ENCODE assay signal across 12 cellular contexts in genomic region chr9:137088121-137088520, GRCh38. TPM values are rescaled to one million over a fixed set of nuclear protein-coding genes. Genes with fewer than 3 reads are reported as not detected.
DNase-seq lines count a peak whose midpoint lies in the region; ATAC-seq, FAIRE-seq and TF ChIP-seq lines count a peak whose summit lies in the region.
"Had no signal": no experiment of that assay in that cellular context is flagged by ENCODE, and none has a peak within 500 bp of the region (broad histone marks: within the 10 kb centered on the region; RNA-seq: fewer than 3 reads in every experiment).

No MANE protein-coding gene starts in this region.

- peak overlapping the region; percentile 94 for H3K27ac Mint-ChIP-seq in T-helper 17 cell

- FAIRE-seq in GM12891 (lab: Jason Lieb, UNC) = peak; percentile 51
- FAIRE-seq: frontal cortex had no signal

- H3K27me3 ChIP-seq in ACC112 (ENCODE audit: insufficient read depth, low read length) = no peaks in the 10 kb centered on the region
- H3K27me3 ChIP-seq in tibial nerve = no peaks in the 10 kb centered on the region
- H3K27me3 ChIP-seq: cardiac muscle cell had no signal

- no peak for DNase-seq in GM12891 (ENCODE audit: insufficient read length, low spot score)
- no peak for DNase-seq in T-helper 17 cell
- no peak for DNase-seq in fibroblast of the aortic adventitia (ENCODE audit: low read depth)
- DNase-seq in SK-N-DZ (ENCODE audit: low spot score) = no peak
- DNase-seq in tibial nerve (ENCODE audit: low spot score in 2 of 2) = no peak
- DNase-seq: stimulated activated CD4-positive, alpha-beta T cell treated with anti-CD3 and anti-CD28 coated beads, Interleukin-15, amount 100 ng/mL, for 24 hours had no signal

- no peaks in the 10 kb centered on the region for H3K27me3 Mint-ChIP-seq in T-helper 17 cell

- no peak overlapping the region for H2AFZ ChIP-seq in ACC112 (ENCODE audit: low read length, unreplicated experiment)

- 86 to 89% methylated on average over 5 of the region's 5 CpGs for WGBS in tibial nerve, 2 donors

- no peak for TF ChIP-seq POLR2A in GM12891 (IDR thresholded peaks at IDR 0.05; ENCODE audit: low read depth, low read length)
- TF ChIP-seq POLR2A in tibial nerve (IDR thresholded peaks at IDR 0.05) = no peak

- H3K27ac ChIP-seq in ACC112 (ENCODE audit: low read depth, low read length) = no peak overlapping the region
- H3K27ac ChIP-seq in tibial nerve = no peak overlapping the region
- H3K27ac ChIP-seq: cardiac muscle cell had no signal

- H3K4me1 ChIP-seq in ACC112 (ENCODE audit: control insufficient read depth, insufficient read depth, low read length, unreplicated experiment) (peaks cover 32% of the 10 kb centered on the region), tibial nerve (peaks cover 0 to 42% (median 18%) of the 10 kb centered on the region in 4 donors)

- TF ChIP-seq EP300 in tibial nerve (IDR thresholded peaks at IDR 0.05) = no peak

- H3K9me3 ChIP-seq in T-helper 17 cell (ENCODE audit: control insufficient read depth, low read length, poor library complexity, severe bottlenecking) (no peaks in the 10 kb centered on the region), tibial nerve (no peaks in the 10 kb centered on the region)

- H3K4me3 ChIP-seq in ACC112 (ENCODE audit: low read depth, low read length) (peak overlapping the region; percentile 83), fibroblast of the aortic adventitia (ENCODE audit: low read depth, low read length) (peak overlapping the region; percentile 76), tibial nerve (no peak overlapping the region)

- H3K36me3 ChIP-seq in ACC112 (ENCODE audit: insufficient read depth, low read length) (peaks cover 4% of the 10 kb centered on the region; the same call in 1 of the 2 replicates), tibial nerve (peaks cover 0 to 54% (median 0%) of the 10 kb centered on the region in 3 donors)

- peaks cover 25% of the 10 kb centered on the region for H3K4me1 Mint-ChIP-seq in T-helper 17 cell

- no peak for ATAC-seq in T-helper 17 cell
- no peak for ATAC-seq in HG02884 (IDR thresholded peaks at IDR 0.05; ENCODE audit: unreplicated experiment)
- no peak for ATAC-seq in GM19395 (IDR thresholded peaks at IDR 0.05; ENCODE audit: unreplicated experiment)

- no peaks in the 10 kb centered on the region for H3K36me3 Mint-ChIP-seq in T-helper 17 cell (ENCODE audit: low read depth)

- peak overlapping the region; percentile 87 for H3K4me3 Mint-ChIP-seq in T-helper 17 cell

- no peak for TF ChIP-seq CTCF in fibroblast of the aortic adventitia (IDR thresholded peaks at IDR 0.05; ENCODE audit: insufficient read depth, low read length)
- TF ChIP-seq CTCF in tibial nerve (IDR thresholded peaks at IDR 0.05) = no peak

- peaks cover 8% of the 10 kb centered on the region for H3K79me2 ChIP-seq in ACC112 (ENCODE audit: control insufficient read depth, insufficient read depth, low read length, unreplicated experiment)

TF ChIP-seq in GM12891, 5 proteins besides CTCF, POLR2A, EP300 and RAD21:
- TF ChIP-seq PAX5 (IDR thresholded peaks at IDR 0.05; ENCODE audit: insufficient read depth, low read length, severe bottlenecking) (no peak), SPI1 (IDR thresholded peaks at IDR 0.05; ENCODE audit: low read depth, low read length) (no peak), POU2F2 (IDR thresholded peaks at IDR 0.05; ENCODE audit: low read depth, low read length) (no peak), POLR2AphosphoS5 (IDR thresholded peaks at IDR 0.05; ENCODE audit: low read depth, low read length) (no peak), TAF1 (IDR thresholded peaks at IDR 0.05; ENCODE audit: low read depth, low read length) (no peak)

RNA-seq across cellular contexts. Expression of gene MAN1B1, which starts 1.3 kb away (rescaled TPM):
- 20.4 TPM for polyA plus RNA-seq in GM12891 (2012; ENCODE audit: low read depth, missing spikeins)
- 10 to 100 TPM; 62.0 to 62.3 TPM for total RNA-seq in T-helper 17 cell
- 50.8 and 103 TPM in 2 replicates for total RNA-seq in fibroblast of the aortic adventitia (ENCODE audit: low replicate concordance)
- polyA plus RNA-seq in SK-N-DZ (2014; cell fraction: cytosol; rRNA removed) = 38.6 and 45.9 TPM in 2 replicates
- 78.8 and 112 TPM in 2 replicates for polyA plus RNA-seq in SK-N-DZ (2014; cell fraction: nucleus; rRNA removed)
- total RNA-seq in tibial nerve = 10 to 100 TPM; 47.3 to 58.1 (median 52.1) TPM

RNA-seq across cellular contexts. Expression of gene UAP1L1, which starts 10.8 kb away (rescaled TPM):
- 6.3 TPM for polyA plus RNA-seq in GM12891 (2012; ENCODE audit: low read depth, missing spikeins)
- 10 to 100 TPM in 1 of 2 donors, 1 to 10 TPM in 1; 9.3 to 10.2 TPM for total RNA-seq in T-helper 17 cell
- 12.7 and 17.7 TPM in 2 replicates for total RNA-seq in fibroblast of the aortic adventitia (ENCODE audit: low replicate concordance)
- 9.9 and 14.0 TPM in 2 replicates for polyA plus RNA-seq in SK-N-DZ (2014; cell fraction: cytosol; rRNA removed)
- 46.3 and 50.0 TPM in 2 replicates for polyA plus RNA-seq in SK-N-DZ (2014; cell fraction: nucleus; rRNA removed)
- total RNA-seq in tibial nerve = 10 to 100 TPM in 2 of 4 donors, 1 to 10 TPM in 2; 8.1 to 20.7 (median 12.3) TPM

RNA-seq across cellular contexts. Expression of gene SAPCD2, which starts 17.8 kb away (rescaled TPM):
- 1.3 TPM for polyA plus RNA-seq in GM12891 (2012; ENCODE audit: low read depth, missing spikeins)
- total RNA-seq in T-helper 17 cell (under 1 TPM; 0.27 to 0.39 TPM), fibroblast of the aortic adventitia (ENCODE audit: low replicate concordance) (0.41 and 1.5 TPM in 2 replicates), tibial nerve (under 1 TPM in 2 of 4 donors, not detected in 2; 0.22 to 0.90 TPM)
- polyA plus RNA-seq in SK-N-DZ (2014; cell fraction: cytosol; rRNA removed) = 58.9 and 76.5 TPM in 2 replicates
- polyA plus RNA-seq in SK-N-DZ (2014; cell fraction: nucleus; rRNA removed) = 89.1 and 125 TPM in 2 replicates

RNA-seq across cellular contexts. Expression of gene DPP7, which starts 26.4 kb away (rescaled TPM):
- 118 TPM for polyA plus RNA-seq in GM12891 (2012; ENCODE audit: low read depth, missing spikeins)
- total RNA-seq in T-helper 17 cell = 100 to 1,000 TPM; 270 to 311 TPM
- 69.5 and 72.3 TPM in 2 replicates for total RNA-seq in fibroblast of the aortic adventitia (ENCODE audit: low replicate concordance)
- 36.6 and 41.5 TPM in 2 replicates for polyA plus RNA-seq in SK-N-DZ (2014; cell fraction: cytosol; rRNA removed)
- polyA plus RNA-seq in SK-N-DZ (2014; cell fraction: nucleus; rRNA removed) = 548 and 584 TPM in 2 replicates
- total RNA-seq in tibial nerve = 100 to 1,000 TPM in 3 of 4 donors, 10 to 100 TPM in 1; 74.7 to 272 (median 145) TPM

RNA-seq across cellular contexts. Expression of gene ENTPD2, which starts 34.3 kb away (rescaled TPM):
- polyA plus RNA-seq in GM12891 (2012; ENCODE audit: low read depth, missing spikeins) = 5.7 TPM
- total RNA-seq in T-helper 17 cell = under 1 TPM in 1 of 2 donors, not detected in 1; 0.20 TPM
- total RNA-seq in fibroblast of the aortic adventitia (ENCODE audit: low replicate concordance) = 0.09 TPM in 1 of 2 replicates, not detected in the other
- polyA plus RNA-seq in SK-N-DZ (2014; cell fraction: cytosol; rRNA removed) = not detected in 2 replicates
- 1.2 TPM in 1 of 2 replicates, not detected in the other for polyA plus RNA-seq in SK-N-DZ (2014; cell fraction: nucleus; rRNA removed)
- 10 to 100 TPM in 3 of 4 donors, 1 to 10 TPM in 1; 7.0 to 21.0 (median 18.1) TPM for total RNA-seq in tibial nerve
- total RNA-seq: cardiac muscle cell, lung microvascular endothelial cell had no signal
- polyA plus RNA-seq: cardiac muscle cell had no signal

Comparison
In these comparisons a context has a peak if more than half of its experiments do, and no peak if none do; other contexts are left out.
1. H3K4me3 ChIP-seq: peak in ACC112 (single experiment) and fibroblast of the aortic adventitia (single experiment); none in tibial nerve (0 of 4).